In genomic region chr1:196717868-196718267, GRCh38 we compare ENCODE assay signal across 33 cellular contexts. TPM values are rescaled to one million over a fixed set of nuclear protein-coding genes. Genes with fewer than 3 reads are reported as not detected.
"Had no signal": no experiment of that assay in that cellular context is flagged by ENCODE, and none has a peak within 500 bp of the region (broad histone marks: within the 10 kb centered on the region; RNA-seq: fewer than 3 reads in every experiment).

No MANE protein-coding gene starts in this region.

- H3K79me2 ChIP-seq: parathyroid adenoma had no signal

- H3K36me3 ChIP-seq: ovary, spleen, stomach, thoracic aorta, thyroid gland, upper lobe of left lung, vagina had no signal

- H3K4me3 Mint-ChIP-seq: naive thymus-derived CD8-positive, alpha-beta T cell; natural killer cell treated with Interleukin-12 subunit alpha and Interleukin-12 subunit beta and Interleukin-15 and Interleukin-18, amount 100 ng/mL, for 72 hours; nephron progenitor cell; neural crest cell; stimulated activated naive B cell treated with anti-CD40 and anti-IgM and Interleukin-4, amounts not matched to agents 10 μg/mL and 1 μg/mL and 100 μg/mL, for 72 hours; stimulated activated naive CD8-positive, alpha-beta T cell treated with anti-CD3 and anti-CD28 coated beads, Interleukin-15, Interleukin-2, amounts not matched to agents 100 ng/mL and 50 ng/mL, for 24 hours had no signal

- H3K4me3 ChIP-seq: ovary, psoas muscle, skin epidermis, smooth muscle cell, spleen, stomach, thoracic aorta, thyroid gland, tibial nerve, upper lobe of left lung, vagina had no signal

- H3K4me1 Mint-ChIP-seq: naive thymus-derived CD8-positive, alpha-beta T cell; nephron progenitor cell; neural crest cell; stimulated activated naive B cell treated with anti-CD40 and anti-IgM and Interleukin-4, amounts not matched to agents 10 μg/mL and 1 μg/mL and 100 μg/mL, for 72 hours had no signal

- H3K4me1 ChIP-seq: parathyroid adenoma, psoas muscle, spleen, stomach, thyroid gland, tibial nerve, upper lobe of left lung, vagina had no signal

- FAIRE-seq: urothelium cell line had no signal

- H3K27ac Mint-ChIP-seq: naive thymus-derived CD8-positive, alpha-beta T cell; natural killer cell treated with Interleukin-12 subunit alpha and Interleukin-12 subunit beta and Interleukin-15 and Interleukin-18, amount 100 ng/mL, for 72 hours; nephron progenitor cell; progenitor cell of endocrine pancreas; stimulated activated naive B cell treated with anti-CD40 and anti-IgM and Interleukin-4, amounts not matched to agents 10 μg/mL and 1 μg/mL and 100 μg/mL, for 72 hours; stimulated activated naive CD8-positive, alpha-beta T cell treated with anti-CD3 and anti-CD28 coated beads, Interleukin-15, Interleukin-2, amounts not matched to agents 100 ng/mL and 50 ng/mL, for 24 hours had no signal

- H3K27ac ChIP-seq: ovary, parathyroid adenoma, psoas muscle, skin epidermis, spleen, stomach, thoracic aorta, thyroid gland, tibial nerve, upper lobe of left lung, vagina had no signal

- DNase-seq: naive thymus-derived CD8-positive, alpha-beta T cell; nephron progenitor cell; occipital lobe; ovary; posterior cingulate gyrus; psoas muscle; right cardiac atrium; spleen; stimulated activated CD4-positive, alpha-beta T cell treated with anti-CD3 and anti-CD28 coated beads, Interleukin-12 subunit alpha, Interleukin-12 subunit beta, amount 100 ng/mL, for 4 hours; stimulated activated CD4-positive, alpha-beta T cell treated with anti-CD3 and anti-CD28 coated beads, Interleukin-1b, Interleukin-23, amount 100 ng/mL, for 48 hours; stimulated activated CD4-positive, alpha-beta T cell treated with anti-CD3 and anti-CD28 coated beads, Interleukin-4, amount 100 ng/mL, for 1 hour; stimulated activated CD4-positive, alpha-beta T cell treated with anti-CD3 and anti-CD28 coated beads, Interleukin-4, amount 100 ng/mL, for 4 hours; stimulated activated CD8-positive, alpha-beta memory T cell treated with anti-CD3 and anti-CD28 coated beads, Interleukin-4, amount 100 ng/mL, for 48 hours; stimulated activated naive B cell treated with anti-CD40 and anti-IgM and Interleukin-4, amounts not matched to agents 10 μg/mL and 1 μg/mL and 100 μg/mL, for 72 hours; stimulated activated naive CD4-positive, alpha-beta T cell treated with Interleukin-2 at 50 U/mL for 16 hours; stomach; thyroid gland; trophoblast cell; upper lobe of left lung had no signal

- H3K9ac ChIP-seq: parathyroid adenoma had no signal

- H3K4me2 ChIP-seq: smooth muscle cell had no signal

- H2AFZ ChIP-seq: parathyroid adenoma had no signal

- H3K36me3 Mint-ChIP-seq: naive thymus-derived CD8-positive, alpha-beta T cell; natural killer cell treated with Interleukin-12 subunit alpha and Interleukin-12 subunit beta and Interleukin-15 and Interleukin-18, amount 100 ng/mL, for 72 hours; stimulated activated naive B cell treated with anti-CD40 and anti-IgM and Interleukin-4, amounts not matched to agents 10 μg/mL and 1 μg/mL and 100 μg/mL, for 72 hours had no signal

- H3K27me3 ChIP-seq: ovary, spleen, stomach, thyroid gland, tibial nerve, upper lobe of left lung, vagina had no signal

- ATAC-seq: naive thymus-derived CD8-positive, alpha-beta T cell; natural killer cell treated with Interleukin-12 subunit alpha and Interleukin-12 subunit beta and Interleukin-15 and Interleukin-18, amount 100 ng/mL, for 72 hours; psoas muscle; right cardiac atrium; sciatic nerve had no signal

- H3K9me3 ChIP-seq: ovary, psoas muscle, spleen, stomach, thoracic aorta, thyroid gland, tibial nerve, upper lobe of left lung, vagina had no signal

- H3K9me3 Mint-ChIP-seq: naive thymus-derived CD8-positive, alpha-beta T cell; nephron progenitor cell; neural crest cell; stimulated activated naive B cell treated with anti-CD40 and anti-IgM and Interleukin-4, amounts not matched to agents 10 μg/mL and 1 μg/mL and 100 μg/mL, for 72 hours; stimulated activated naive CD8-positive, alpha-beta T cell treated with anti-CD3 and anti-CD28 coated beads, Interleukin-15, Interleukin-2, amounts not matched to agents 100 ng/mL and 50 ng/mL, for 24 hours had no signal

- H3K27me3 Mint-ChIP-seq: natural killer cell treated with Interleukin-12 subunit alpha and Interleukin-12 subunit beta and Interleukin-15 and Interleukin-18, amount 100 ng/mL, for 72 hours; stimulated activated naive B cell treated with anti-CD40 and anti-IgM and Interleukin-4, amounts not matched to agents 10 μg/mL and 1 μg/mL and 100 μg/mL, for 72 hours; stimulated activated naive CD8-positive, alpha-beta T cell treated with anti-CD3 and anti-CD28 coated beads, Interleukin-15, Interleukin-2, amounts not matched to agents 100 ng/mL and 50 ng/mL, for 24 hours had no signal

RNA-seq across cellular contexts. Expression of gene CFHR3, which starts 56.8 kb away (rescaled TPM):
- total RNA-seq: naive thymus-derived CD8-positive, alpha-beta T cell; natural killer cell treated with Interleukin-12 subunit alpha and Interleukin-12 subunit beta and Interleukin-15 and Interleukin-18, amount 100 ng/mL, for 72 hours; occipital lobe; renal cortical epithelial cell; temporal lobe; vagina had no signal
- polyA plus RNA-seq: naive thymus-derived CD8-positive, alpha-beta T cell; smooth muscle cell; stomach had no signal
